Comparison of ENCODE assay signal across 1 cellular context in the genomic region with DNA sequence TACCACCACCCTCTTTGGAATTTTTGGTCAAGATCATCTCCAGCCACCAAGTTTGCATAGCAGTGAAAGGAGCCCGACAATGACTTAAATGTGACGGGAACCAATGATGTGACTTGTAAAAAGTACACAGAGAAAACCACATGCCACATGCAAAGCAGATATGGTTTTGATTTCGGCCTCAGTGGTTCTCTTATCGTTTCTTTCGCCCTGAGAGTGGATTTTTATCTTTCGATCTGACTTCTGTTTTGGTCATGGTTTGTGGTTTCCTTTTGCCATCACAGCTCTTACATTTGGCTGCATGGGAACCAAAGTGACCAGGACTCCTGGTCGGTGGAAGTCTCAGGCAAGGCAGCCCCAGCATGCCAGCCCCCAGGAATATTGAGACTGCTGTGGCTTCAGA.
A peak's percentile ranks its signal among the peaks of the same experiment; 100 is the strongest.
TF ChIP-seq lines count a peak whose summit lies in the region.

No MANE protein-coding gene starts in this region.

TF ChIP-seq in GM12878, 131 proteins besides CTCF, POLR2A, EP300 and RAD21 (continued from another document):
- TF ChIP-seq BHLHE40 (IDR thresholded peaks at IDR 0.05; ENCODE audit: borderline replicate concordance in 1 of 2, low read depth in 2 of 2, low read length in 1 of 2), result peak; percentile 68 to 74; a peak in 2 of 4 replicates
- TF ChIP-seq JUND (IDR thresholded peaks at IDR 0.05; ENCODE audit: low read depth, low read length), result peak; percentile 28; the same call in 1 of the 2 replicates
- TF ChIP-seq CREB1 (IDR thresholded peaks at IDR 0.05; ENCODE audit: low read depth), result peak; percentile 52
- TF ChIP-seq IKZF1 (conservative IDR thresholded peaks at IDR 0.05), result peak; percentile 73
- TF ChIP-seq NR2F1 (conservative IDR thresholded peaks at IDR 0.05), result peak; percentile 76
- TF ChIP-seq NR2C1 (IDR thresholded peaks at IDR 0.05), result no peak
- 0 out of 2 replicates have a peak, but pooled peaks have one; percentile 72 for TF ChIP-seq TCF3 (IDR thresholded peaks at IDR 0.05; ENCODE audit: borderline replicate concordance, insufficient read depth, low read depth, low read length)
- TF ChIP-seq, protein P1, sequence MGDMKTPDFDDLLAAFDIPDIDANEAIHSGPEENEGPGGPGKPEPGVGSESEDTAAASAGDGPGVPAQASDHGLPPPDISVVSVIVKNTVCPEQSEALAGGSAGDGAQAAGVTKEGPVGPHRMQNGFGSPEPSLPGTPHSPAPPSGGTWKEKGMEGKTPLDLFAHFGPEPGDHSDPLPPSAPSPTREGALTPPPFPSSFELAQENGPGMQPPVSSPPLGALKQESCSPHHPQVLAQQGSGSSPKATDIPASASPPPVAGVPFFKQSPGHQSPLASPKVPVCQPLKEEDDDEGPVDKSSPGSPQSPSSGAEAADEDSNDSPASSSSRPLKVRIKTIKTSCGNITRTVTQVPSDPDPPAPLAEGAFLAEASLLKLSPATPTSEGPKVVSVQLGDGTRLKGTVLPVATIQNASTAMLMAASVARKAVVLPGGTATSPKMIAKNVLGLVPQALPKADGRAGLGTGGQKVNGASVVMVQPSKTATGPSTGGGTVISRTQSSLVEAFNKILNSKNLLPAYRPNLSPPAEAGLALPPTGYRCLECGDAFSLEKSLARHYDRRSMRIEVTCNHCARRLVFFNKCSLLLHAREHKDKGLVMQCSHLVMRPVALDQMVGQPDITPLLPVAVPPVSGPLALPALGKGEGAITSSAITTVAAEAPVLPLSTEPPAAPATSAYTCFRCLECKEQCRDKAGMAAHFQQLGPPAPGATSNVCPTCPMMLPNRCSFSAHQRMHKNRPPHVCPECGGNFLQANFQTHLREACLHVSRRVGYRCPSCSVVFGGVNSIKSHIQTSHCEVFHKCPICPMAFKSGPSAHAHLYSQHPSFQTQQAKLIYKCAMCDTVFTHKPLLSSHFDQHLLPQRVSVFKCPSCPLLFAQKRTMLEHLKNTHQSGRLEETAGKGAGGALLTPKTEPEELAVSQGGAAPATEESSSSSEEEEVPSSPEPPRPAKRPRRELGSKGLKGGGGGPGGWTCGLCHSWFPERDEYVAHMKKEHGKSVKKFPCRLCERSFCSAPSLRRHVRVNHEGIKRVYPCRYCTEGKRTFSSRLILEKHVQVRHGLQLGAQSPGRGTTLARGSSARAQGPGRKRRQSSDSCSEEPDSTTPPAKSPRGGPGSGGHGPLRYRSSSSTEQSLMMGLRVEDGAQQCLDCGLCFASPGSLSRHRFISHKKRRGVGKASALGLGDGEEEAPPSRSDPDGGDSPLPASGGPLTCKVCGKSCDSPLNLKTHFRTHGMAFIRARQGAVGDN (IDR thresholded peaks at IDR 0.05), result no peak
- TF ChIP-seq MYC (IDR thresholded peaks at IDR 0.05; ENCODE audit: insufficient read depth, insufficient read length, insufficient replicate concordance, low read length, severe bottlenecking), result no peak
- TF ChIP-seq ZNF274 (IDR thresholded peaks at IDR 0.05; ENCODE audit: insufficient read depth, insufficient read length), result no peak
- peak; percentile 79 for TF ChIP-seq ATF7 (IDR thresholded peaks at IDR 0.05; ENCODE audit: low read depth)
- TF ChIP-seq ZNF24 (IDR thresholded peaks at IDR 0.05), result no peak
- TF ChIP-seq POU2F2 (IDR thresholded peaks at IDR 0.05; ENCODE audit: borderline replicate concordance, low read depth, low read length), result peak; percentile 100
- TF ChIP-seq RCOR1 (conservative IDR thresholded peaks at IDR 0.05; ENCODE audit: low read depth, low read length), result 0 out of 2 replicates have a peak, but pooled peaks have one; percentile 52
- TF ChIP-seq, protein P2, sequence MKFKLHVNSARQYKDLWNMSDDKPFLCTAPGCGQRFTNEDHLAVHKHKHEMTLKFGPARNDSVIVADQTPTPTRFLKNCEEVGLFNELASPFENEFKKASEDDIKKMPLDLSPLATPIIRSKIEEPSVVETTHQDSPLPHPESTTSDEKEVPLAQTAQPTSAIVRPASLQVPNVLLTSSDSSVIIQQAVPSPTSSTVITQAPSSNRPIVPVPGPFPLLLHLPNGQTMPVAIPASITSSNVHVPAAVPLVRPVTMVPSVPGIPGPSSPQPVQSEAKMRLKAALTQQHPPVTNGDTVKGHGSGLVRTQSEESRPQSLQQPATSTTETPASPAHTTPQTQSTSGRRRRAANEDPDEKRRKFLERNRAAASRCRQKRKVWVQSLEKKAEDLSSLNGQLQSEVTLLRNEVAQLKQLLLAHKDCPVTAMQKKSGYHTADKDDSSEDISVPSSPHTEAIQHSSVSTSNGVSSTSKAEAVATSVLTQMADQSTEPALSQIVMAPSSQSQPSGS (IDR thresholded peaks at IDR 0.05; ENCODE audit: low read length), result peak; percentile 90
- TF ChIP-seq RBBP5 (conservative IDR thresholded peaks at IDR 0.05), result no peak
- 0 out of 2 replicates have a peak, but pooled peaks have one; percentile 24 for TF ChIP-seq RAD51 (IDR thresholded peaks at IDR 0.05)
- no peak for TF ChIP-seq YBX1 (IDR thresholded peaks at IDR 0.05)
- no peak for TF ChIP-seq CHD1 (IDR thresholded peaks at IDR 0.05; ENCODE audit: low read depth, low read length)
- TF ChIP-seq IRF4 (IDR thresholded peaks at IDR 0.05; ENCODE audit: low read depth, low read length), result peak; percentile 96
- TF ChIP-seq, protein P3, sequence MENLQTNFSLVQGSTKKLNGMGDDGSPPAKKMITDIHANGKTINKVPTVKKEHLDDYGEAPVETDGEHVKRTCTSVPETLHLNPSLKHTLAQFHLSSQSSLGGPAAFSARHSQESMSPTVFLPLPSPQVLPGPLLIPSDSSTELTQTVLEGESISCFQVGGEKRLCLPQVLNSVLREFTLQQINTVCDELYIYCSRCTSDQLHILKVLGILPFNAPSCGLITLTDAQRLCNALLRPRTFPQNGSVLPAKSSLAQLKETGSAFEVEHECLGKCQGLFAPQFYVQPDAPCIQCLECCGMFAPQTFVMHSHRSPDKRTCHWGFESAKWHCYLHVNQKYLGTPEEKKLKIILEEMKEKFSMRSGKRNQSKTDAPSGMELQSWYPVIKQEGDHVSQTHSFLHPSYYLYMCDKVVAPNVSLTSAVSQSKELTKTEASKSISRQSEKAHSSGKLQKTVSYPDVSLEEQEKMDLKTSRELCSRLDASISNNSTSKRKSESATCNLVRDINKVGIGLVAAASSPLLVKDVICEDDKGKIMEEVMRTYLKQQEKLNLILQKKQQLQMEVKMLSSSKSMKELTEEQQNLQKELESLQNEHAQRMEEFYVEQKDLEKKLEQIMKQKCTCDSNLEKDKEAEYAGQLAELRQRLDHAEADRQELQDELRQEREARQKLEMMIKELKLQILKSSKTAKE (IDR thresholded peaks at IDR 0.05; ENCODE audit: low read depth, poor library complexity, severe bottlenecking), result peak; percentile 92
- TF ChIP-seq IKZF2 (IDR thresholded peaks at IDR 0.05), result peak; percentile 90 to 94
- no peak for TF ChIP-seq SREBF1 (IDR thresholded peaks at IDR 0.05; ENCODE audit: low read length)
- TF ChIP-seq BMI1 (IDR thresholded peaks at IDR 0.05; ENCODE audit: borderline replicate concordance), result peak; percentile 53; the same call in 1 of the 2 replicates
- peak in 1 of 2 experiments; percentile 93; a peak in 2 of 4 replicates for TF ChIP-seq CEBPB (IDR thresholded peaks at IDR 0.05; ENCODE audit: borderline replicate concordance in 1 of 2, low read depth in 2 of 2, low read length in 2 of 2)
TF ChIP-seq in GM12878: peak in this region for 49.
